Comparison of ENCODE assay signal across 14 cellular contexts in genomic region chr12:57227315-57228115, GRCh38. TPM values are rescaled to one million over a fixed set of nuclear protein-coding genes. Genes with fewer than 3 reads are reported as not detected.
DNase-seq lines count a peak whose midpoint lies in the region; ATAC-seq and TF ChIP-seq lines count a peak whose summit lies in the region.
"Had no signal": no experiment of that assay in that cellular context is flagged by ENCODE, and none has a peak within 500 bp of the region (broad histone marks: within the 10 kb centered on the region; RNA-seq: fewer than 3 reads in every experiment).

No MANE protein-coding gene starts in this region.

- no peak overlapping the region for H3K27ac Mint-ChIP-seq in CD4-positive, alpha-beta T cell

- no peak overlapping the region for H2AK5ac ChIP-seq in mesendoderm (ENCODE audit: low read length)

- peaks cover 14% of the 10 kb centered on the region for H3K79me2 ChIP-seq in mesendoderm (ENCODE audit: control insufficient read depth, insufficient read depth, low read length)

- H3K27me3 ChIP-seq in CD4-positive, alpha-beta T cell (ENCODE audit: control insufficient read depth, insufficient read depth, low read length): peaks cover 46% of the 10 kb centered on the region
- H3K27me3 ChIP-seq in HUES6 (ENCODE audit: control insufficient read depth, insufficient read depth, low read length) (peaks cover 55% of the 10 kb centered on the region), adipocyte (replicated peaks; ENCODE audit: control insufficient read depth, insufficient read depth, low read length) (no peaks in the 10 kb centered on the region), mesendoderm (ENCODE audit: insufficient read depth, low read length, poor library complexity) (peaks cover 38% of the 10 kb centered on the region)

- no CpG with 5 or more reads among the region's 8 CpGs for WGBS in mesendoderm (ENCODE audit: extremely low coverage, insufficient coverage, low lambda C conversion rate)

- intact Hi-C loops in CD4-positive, alpha-beta T cell (cut with DNase I, micrococcal nuclease): no loop called here

- H3K36me3 ChIP-seq in HUES6 (ENCODE audit: control insufficient read depth, insufficient read depth, low read length) (peaks cover 19% of the 10 kb centered on the region), adipocyte (ENCODE audit: control insufficient read depth, insufficient read depth, low read length, severe bottlenecking) (peaks cover 15% of the 10 kb centered on the region), mesendoderm (ENCODE audit: control insufficient read depth, insufficient read depth, low read length) (peaks cover 12% of the 10 kb centered on the region)

- no peak overlapping the region for H3K4ac ChIP-seq in mesendoderm (ENCODE audit: low read depth, low read length)

- H3K23ac ChIP-seq in mesendoderm (ENCODE audit: low read length): no peak overlapping the region

- H4K8ac ChIP-seq in mesendoderm (ENCODE audit: low read depth, low read length): no peak overlapping the region

- H2BK15ac ChIP-seq in mesendoderm (replicated peaks; ENCODE audit: low read depth): no peak overlapping the region

- H3K79me1 ChIP-seq in mesendoderm (ENCODE audit: low read length): peaks cover 22% of the 10 kb centered on the region

- H3K4me1 ChIP-seq in HUES6 (ENCODE audit: control insufficient read depth, insufficient read depth, low read length) (peaks cover 36% of the 10 kb centered on the region), adipocyte (ENCODE audit: control insufficient read depth, insufficient read depth, low read length) (peaks cover 30% of the 10 kb centered on the region), mesendoderm (ENCODE audit: control insufficient read depth, low read depth, low read length) (peaks cover 7% of the 10 kb centered on the region)

- CTCF ChIA-PET in CD4-positive, alpha-beta T cell (lab: Charles Lee): interaction anchor here (2.1 to 8.3 kb wide), 4 partner anchors 11 to 16 kb away, joined by 8 to 127 read pairs (median 12); partner anchors contain the start of gene NXPH4

- H3K9me3 ChIP-seq in CD4-positive, alpha-beta T cell (ENCODE audit: control insufficient read depth, low read length): no peaks in the 10 kb centered on the region
- H3K9me3 ChIP-seq in HUES6 (ENCODE audit: control insufficient read depth, insufficient read depth, low read depth, low read length) (no peaks in the 10 kb centered on the region), adipocyte (ENCODE audit: control insufficient read depth, low read length) (no peaks in the 10 kb centered on the region)
- H3K9me3 ChIP-seq: suprapubic skin had no signal

- H3K4me2 ChIP-seq in mesendoderm (ENCODE audit: low read length): peak overlapping the region; percentile 58

- H3K4me3 ChIP-seq in HUES6 (ENCODE audit: low read depth, low read length): peak overlapping the region; percentile 66
- H3K4me3 ChIP-seq in adipocyte (ENCODE audit: low read length): no peak overlapping the region
- H3K4me3 ChIP-seq in mesendoderm (ENCODE audit: low read length): no peak overlapping the region
- H3K4me3 ChIP-seq: suprapubic skin had no signal

- H3K9ac ChIP-seq in HUES6 (ENCODE audit: low read length): no peak overlapping the region
- peak overlapping the region; percentile 10 for H3K9ac ChIP-seq in adipocyte (ENCODE audit: low read length)
- peak overlapping the region; percentile 31 for H3K9ac ChIP-seq in mesendoderm (ENCODE audit: low read length)

- TF ChIP-seq CTCF in CD4-positive, alpha-beta T cell (IDR thresholded peaks at IDR 0.05): no peak

- no peak overlapping the region for H3K56ac ChIP-seq in mesendoderm (ENCODE audit: low read length)

- POLR2A ChIA-PET in CD4-positive, alpha-beta T cell (lab: Charles Lee): interaction anchor here (0.9 to 2.5 kb wide), 5 partner anchors 11 to 117 kb away, joined by 3 to 13 read pairs (median 5); partner anchors contain the start of genes NXPH4 and STAT6

- H3K4me3 Mint-ChIP-seq in CD4-positive, alpha-beta T cell: peak overlapping the region; percentile 36

- H2BK120ac ChIP-seq in mesendoderm (ENCODE audit: low read depth, low read length): no peak overlapping the region

- H3K27ac ChIP-seq in CD4-positive, alpha-beta T cell (ENCODE audit: low read depth, low read length): no peak overlapping the region
- no peak overlapping the region for H3K27ac ChIP-seq in HUES6 (ENCODE audit: low read depth, low read length)
- H3K27ac ChIP-seq in mesendoderm (ENCODE audit: low read depth, low read length): no peak overlapping the region
- H3K27ac ChIP-seq: HL-60, suprapubic skin had no signal

- no peak overlapping the region for H2BK5ac ChIP-seq in mesendoderm (ENCODE audit: low read length)

- peaks cover 61% of the 10 kb centered on the region for H3K4me1 Mint-ChIP-seq in CD4-positive, alpha-beta T cell (ENCODE audit: low read depth)

- peaks cover 26% of the 10 kb centered on the region for H3K36me3 Mint-ChIP-seq in CD4-positive, alpha-beta T cell (ENCODE audit: low read depth)

- peak overlapping the region; percentile 22 for H3K18ac ChIP-seq in mesendoderm (ENCODE audit: low read length)

- H3K27me3 Mint-ChIP-seq in CD4-positive, alpha-beta T cell: peaks cover 52% of the 10 kb centered on the region

- no peak overlapping the region for H4K5ac ChIP-seq in mesendoderm (ENCODE audit: low read length)

- no peak for DNase-seq in CD4-positive, alpha-beta T cell
- DNase-seq in adipocyte (ENCODE audit: low read depth) (no peak), mesendoderm (peak; percentile 47), HuH-7.5 (ENCODE audit: low spot score) (no peak), hippocampal formation (lab: John Stamatoyannopoulos, UW) (no peak), epidermal melanocyte (ENCODE audit: insufficient read length, low spot score) (no peak)
- DNase-seq: head of caudate nucleus; NCI-H1930; stimulated activated CD4-positive, alpha-beta T cell treated with anti-CD3 and anti-CD28 coated beads, Interleukin-2, amount 100 ng/mL, for 48 hours had no signal

- ATAC-seq in CD4-positive, alpha-beta T cell (ENCODE audit: poor library complexity): no peak
- no peak for ATAC-seq in GM21576 (IDR thresholded peaks at IDR 0.05; ENCODE audit: unreplicated experiment)
- ATAC-seq: HCT116 had no signal

- H3K9me3 Mint-ChIP-seq in CD4-positive, alpha-beta T cell: no peaks in the 10 kb centered on the region

RNA-seq across cellular contexts. Expression of gene SHMT2, which starts 2.0 kb away (rescaled TPM):
- total RNA-seq in CD4-positive, alpha-beta T cell: 10 to 100 TPM; 21.3 to 22.2 TPM
- polyA plus RNA-seq in mesendoderm (2013, experiment 1 of 2): 223 TPM
- polyA plus RNA-seq in mesendoderm (2013, experiment 2 of 2): 222 TPM

RNA-seq across cellular contexts. Expression of gene NXPH4, which starts 10.9 kb away (rescaled TPM):
- total RNA-seq in CD4-positive, alpha-beta T cell: not detected
- polyA plus RNA-seq in mesendoderm (2013, experiment 1 of 2): 0.52 TPM
- 0.42 TPM for polyA plus RNA-seq in mesendoderm (2013, experiment 2 of 2)

RNA-seq across cellular contexts. Expression of gene STAC3, which starts 23.5 kb away (rescaled TPM):
- 1 to 10 TPM; 2.0 to 3.0 TPM for total RNA-seq in CD4-positive, alpha-beta T cell
- 0.24 TPM for polyA plus RNA-seq in mesendoderm (2013, experiment 1 of 2)
- 0.42 TPM for polyA plus RNA-seq in mesendoderm (2013, experiment 2 of 2)
